In genomic region chr3:63727248-63727647, GRCh38 we compare ENCODE assay signal across 14 cellular contexts.
A peak's percentile ranks its signal among the peaks of the same experiment; 100 is the strongest.
DNase-seq lines count a peak whose midpoint lies in the region; ATAC-seq, FAIRE-seq and TF ChIP-seq lines count a peak whose summit lies in the region.
"Had no signal": no experiment of that assay in that cellular context is flagged by ENCODE, and none has a peak within 500 bp of the region (broad histone marks: within the 10 kb centered on the region; RNA-seq: fewer than 3 reads in every experiment).

No MANE protein-coding gene starts in this region.

- H3K27ac ChIP-seq in astrocyte (ENCODE audit: low read depth, low read length) (no peak overlapping the region), psoas muscle (no peak overlapping the region)
- H3K27ac ChIP-seq: 22Rv1; BLaER1 treated with 17β-estradiol and CSF1 and Interleukin-3, amounts not matched to agents 10 nM and 100 nM had no signal

- in situ Hi-C loops in GM13977 (cut with MboI; ENCODE audit: low pct_unique_long_range_greater_than_20kb, low sequenced_read_pairs, unreplicated experiment), result no loop called here

- TF ChIP-seq POLR2A in erythroblast (IDR thresholded peaks at IDR 0.05; ENCODE audit: low read length), result no peak

- H3K4me1 ChIP-seq in astrocyte (ENCODE audit: insufficient read depth, low read length) (peaks cover 23% of the 10 kb centered on the region), psoas muscle (no peaks in the 10 kb centered on the region)
- H3K4me1 ChIP-seq: BLaER1 treated with 17β-estradiol and CSF1 and Interleukin-3, amounts not matched to agents 10 nM and 100 nM had no signal

- H4K20me1 ChIP-seq in astrocyte (ENCODE audit: insufficient read depth, low read length), result no peaks in the 10 kb centered on the region
- H4K20me1 ChIP-seq: BLaER1 treated with 17β-estradiol and CSF1 and Interleukin-3, amounts not matched to agents 10 nM and 100 nM had no signal

- peaks cover 28% of the 10 kb centered on the region for H3K4me1 Mint-ChIP-seq in astrocyte (ENCODE audit: low read depth, unreplicated experiment)
- H3K4me1 Mint-ChIP-seq in stimulated activated memory B cell treated with anti-CD40 and anti-IgM and Interleukin-4, amounts not matched to agents 10 μg/mL and 1 μg/mL and 100 μg/mL, for 72 hours, result no peaks in the 10 kb centered on the region
- H3K4me1 Mint-ChIP-seq: CD4-positive, CD25-positive, alpha-beta regulatory T cell had no signal

- H3K4me2 ChIP-seq in astrocyte (ENCODE audit: low read length), result no peak overlapping the region
- H3K4me2 ChIP-seq: BLaER1 treated with 17β-estradiol and CSF1 and Interleukin-3, amounts not matched to agents 10 nM and 100 nM had no signal

- no peaks in the 10 kb centered on the region for H3K27me3 Mint-ChIP-seq in astrocyte (ENCODE audit: low read depth, unreplicated experiment)
- peaks cover 21% of the 10 kb centered on the region for H3K27me3 Mint-ChIP-seq in stimulated activated memory B cell treated with anti-CD40 and anti-IgM and Interleukin-4, amounts not matched to agents 10 μg/mL and 1 μg/mL and 100 μg/mL, for 72 hours

- ATAC-seq in stimulated activated memory B cell treated with anti-CD40 and anti-IgM and Interleukin-4, amounts not matched to agents 10 μg/mL and 1 μg/mL and 100 μg/mL, for 72 hours, result peak; percentile 12
- ATAC-seq in psoas muscle, result no peak
- ATAC-seq: HCT116 had no signal

- TF ChIP-seq CTCF in AG10803 (conservative IDR thresholded peaks at IDR 0.05; ENCODE audit: low read length) (no peak), astrocyte (IDR thresholded peaks at IDR 0.05; ENCODE audit: insufficient read depth, low read depth, low read length) (no peak), GM13977 (IDR thresholded peaks at IDR 0.05; ENCODE audit: extremely low read depth, insufficient read depth, missing control alignments) (no peak), psoas muscle (IDR thresholded peaks at IDR 0.05) (no peak)

- H3K79me2 ChIP-seq in astrocyte (ENCODE audit: insufficient read depth, low read length), result no peaks in the 10 kb centered on the region

- no peak overlapping the region for H3K4me3 Mint-ChIP-seq in astrocyte (ENCODE audit: unreplicated experiment)
- no peak overlapping the region for H3K4me3 Mint-ChIP-seq in stimulated activated memory B cell treated with anti-CD40 and anti-IgM and Interleukin-4, amounts not matched to agents 10 μg/mL and 1 μg/mL and 100 μg/mL, for 72 hours
- H3K4me3 Mint-ChIP-seq: CD4-positive, CD25-positive, alpha-beta regulatory T cell had no signal

- no peaks in the 10 kb centered on the region for H3K9me3 Mint-ChIP-seq in astrocyte (ENCODE audit: unreplicated experiment)
- peaks cover 10% of the 10 kb centered on the region for H3K9me3 Mint-ChIP-seq in stimulated activated memory B cell treated with anti-CD40 and anti-IgM and Interleukin-4, amounts not matched to agents 10 μg/mL and 1 μg/mL and 100 μg/mL, for 72 hours

- H3K4me3 ChIP-seq in AG10803 (ENCODE audit: low read length) (no peak overlapping the region), astrocyte (ENCODE audit: insufficient read depth, low read depth, low read length) (no peak overlapping the region), psoas muscle (no peak overlapping the region)
- H3K4me3 ChIP-seq: BLaER1 treated with 17β-estradiol and CSF1 and Interleukin-3, amounts not matched to agents 10 nM and 100 nM had no signal

- no peaks in the 10 kb centered on the region for H3K27me3 ChIP-seq in astrocyte (ENCODE audit: insufficient read depth, low read length)
- H3K27me3 ChIP-seq in psoas muscle (ENCODE audit: insufficient read depth in 3 of 3, low read length in 2 of 3), result no peaks in the 10 kb centered on the region
- H3K27me3 ChIP-seq: BLaER1 treated with 17β-estradiol and CSF1 and Interleukin-3, amounts not matched to agents 10 nM and 100 nM had no signal

- DNase-seq in AG10803 (ENCODE audit: low read depth) (peak; percentile 48), astrocyte (ENCODE audit: low read depth) (peak; percentile 24), iris pigment epithelial cell (ENCODE audit: low read depth) (peak; percentile 6), erythroblast (lab: John Stamatoyannopoulos, UW) (no peak), GM13977 (ENCODE audit: low spot score) (no peak), psoas muscle (no peak)
- DNase-seq: CD4-positive, CD25-positive, alpha-beta regulatory T cell; DMS53 had no signal

- H3K9me3 ChIP-seq in astrocyte (ENCODE audit: insufficient read depth, low read depth, low read length) (no peaks in the 10 kb centered on the region), psoas muscle (no peaks in the 10 kb centered on the region)

- H3K27ac Mint-ChIP-seq in astrocyte (ENCODE audit: unreplicated experiment), result no peak overlapping the region
- H3K27ac Mint-ChIP-seq in stimulated activated memory B cell treated with anti-CD40 and anti-IgM and Interleukin-4, amounts not matched to agents 10 μg/mL and 1 μg/mL and 100 μg/mL, for 72 hours, result no peak overlapping the region
- H3K27ac Mint-ChIP-seq: CD4-positive, CD25-positive, alpha-beta regulatory T cell had no signal

- H3K9ac ChIP-seq in astrocyte (ENCODE audit: low read length), result no peak overlapping the region
- H3K9ac ChIP-seq: BLaER1 treated with 17β-estradiol and CSF1 and Interleukin-3, amounts not matched to agents 10 nM and 100 nM had no signal

- intact Hi-C loops in psoas muscle (cut with DNase I), result no loop called here

- no peak for FAIRE-seq in astrocyte (lab: Jason Lieb, UNC)
- FAIRE-seq: GM18507, H54 had no signal

- peaks cover 3% of the 10 kb centered on the region for H3K36me3 Mint-ChIP-seq in astrocyte (ENCODE audit: low read depth, unreplicated experiment)
- no peaks in the 10 kb centered on the region for H3K36me3 Mint-ChIP-seq in stimulated activated memory B cell treated with anti-CD40 and anti-IgM and Interleukin-4, amounts not matched to agents 10 μg/mL and 1 μg/mL and 100 μg/mL, for 72 hours
- H3K36me3 Mint-ChIP-seq: CD4-positive, CD25-positive, alpha-beta regulatory T cell had no signal

- H3K36me3 ChIP-seq in astrocyte (ENCODE audit: insufficient read depth, low read length), result no peaks in the 10 kb centered on the region
- H3K36me3 ChIP-seq in psoas muscle (ENCODE audit: insufficient read depth in 1 of 2, low read depth in 1 of 2), result no peaks in the 10 kb centered on the region
- H3K36me3 ChIP-seq: BLaER1 treated with 17β-estradiol and CSF1 and Interleukin-3, amounts not matched to agents 10 nM and 100 nM had no signal

- H2AFZ ChIP-seq in astrocyte (ENCODE audit: low read depth, low read length), result no peak overlapping the region

Comparison
In these comparisons a context has a peak if more than half of its experiments do, and no peak if none do; other contexts are left out.
1. DNase-seq: peak in AG10803 (single experiment), astrocyte (single experiment) and iris pigment epithelial cell (single experiment); none in erythroblast (0 of 2), GM13977 (single experiment) and psoas muscle (0 of 2).